ENCODE assay signal across 14 cellular contexts in the genomic region with DNA sequence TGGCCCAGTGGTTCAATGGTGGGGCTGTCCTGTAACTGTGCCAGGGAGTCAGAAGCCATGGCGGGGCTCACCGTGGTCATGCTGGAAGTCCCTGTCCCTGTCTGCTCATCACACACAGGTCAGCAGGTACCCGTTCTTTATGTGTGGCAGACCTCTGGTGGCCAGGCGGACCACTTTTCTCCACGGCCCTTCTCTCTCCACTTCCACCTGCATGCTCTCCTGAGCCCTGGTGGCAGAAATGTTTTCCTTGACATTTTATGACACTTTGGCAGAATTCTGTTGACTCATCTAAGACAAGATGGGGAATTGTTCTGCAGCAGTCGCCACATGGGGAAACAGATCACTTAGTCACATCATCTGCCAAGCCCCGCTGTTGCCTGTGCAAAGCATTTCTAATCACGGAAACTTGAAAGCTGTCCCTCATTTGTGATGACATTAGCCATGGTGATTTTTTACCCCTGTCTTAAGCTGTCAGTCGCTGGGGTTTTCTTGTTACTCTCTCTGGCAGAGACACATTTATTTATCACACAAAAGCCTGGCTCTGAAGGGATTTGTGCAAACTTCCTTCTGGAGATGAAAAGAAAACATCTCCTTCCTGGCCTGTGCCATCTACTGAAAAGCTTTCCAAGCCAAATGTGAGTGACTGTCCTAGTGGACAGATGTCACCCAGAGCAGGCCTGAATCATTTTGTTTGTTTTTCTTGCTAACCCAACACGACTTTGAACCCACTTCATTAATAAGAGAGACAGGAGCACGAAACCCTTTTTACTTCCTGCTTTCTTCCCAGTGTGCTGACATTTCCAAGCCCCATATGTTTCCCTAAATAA. TPM values are rescaled to one million over a fixed set of nuclear protein-coding genes. Genes with fewer than 3 reads are reported as not detected.
A peak's percentile ranks its signal among the peaks of the same experiment; 100 is the strongest.
DNase-seq lines count a peak whose midpoint lies in the region; ATAC-seq and TF ChIP-seq lines count a peak whose summit lies in the region.
"Had no signal": no experiment of that assay in that cellular context is flagged by ENCODE, and none has a peak within 500 bp of the region (broad histone marks: within the 10 kb centered on the region; RNA-seq: fewer than 3 reads in every experiment).

No MANE protein-coding gene starts in this region.

- H3K36me3 ChIP-seq in DOHH2 (ENCODE audit: control insufficient read depth, low read length) (peaks cover 8% of the 10 kb centered on the region; the same call in 1 of the 2 replicates), endocrine pancreas (ENCODE audit: control insufficient read depth, insufficient read depth, low read length) (no peaks in the 10 kb centered on the region)
- H3K36me3 ChIP-seq: adrenal gland, tibial nerve had no signal

- H3K27me3 ChIP-seq in DOHH2 (ENCODE audit: control insufficient read depth, low read length) (peaks cover 19% of the 10 kb centered on the region; the same call in 1 of the 2 replicates), endocrine pancreas (ENCODE audit: control insufficient read depth, insufficient read depth, low read length) (no peaks in the 10 kb centered on the region)
- H3K27me3 ChIP-seq: adrenal gland, tibial nerve had no signal

- peaks cover 9% of the 10 kb centered on the region for H3K9me3 Mint-ChIP-seq in neural crest cell

- H3K4me2 ChIP-seq in DOHH2 (ENCODE audit: low read length), result peak overlapping the region; percentile 61

- no peak for ATAC-seq in HG02885 (IDR thresholded peaks at IDR 0.05; ENCODE audit: poor library complexity, unreplicated experiment)

- peaks cover 6% of the 10 kb centered on the region for H3F3A ChIP-seq in DOHH2 (ENCODE audit: control insufficient read depth, insufficient read depth)

- no peak overlapping the region for H3K4me3 Mint-ChIP-seq in neural crest cell

- H3K27ac Mint-ChIP-seq in neural crest cell (ENCODE audit: unreplicated experiment), result no peak overlapping the region

- H3K4me1 ChIP-seq in DOHH2 (ENCODE audit: control insufficient read depth, low read length) (peaks cover 67% of the 10 kb centered on the region), endocrine pancreas (ENCODE audit: control insufficient read depth, insufficient read depth, low read length) (peaks cover 4% of the 10 kb centered on the region)
- H3K4me1 ChIP-seq: adrenal gland, tibial nerve had no signal

- H3K79me2 ChIP-seq in DOHH2 (ENCODE audit: control insufficient read depth, low read length), result no peaks in the 10 kb centered on the region

- H3K27me3 Mint-ChIP-seq in neural crest cell (ENCODE audit: low read depth), result no peaks in the 10 kb centered on the region

- peak overlapping the region; percentile 69 for H3K9ac ChIP-seq in endocrine pancreas (ENCODE audit: control insufficient read depth, insufficient read depth, low read length)

- peak overlapping the region; percentile 44 for H3K4me3 ChIP-seq in DOHH2 (ENCODE audit: low read length)
- H3K4me3 ChIP-seq in endocrine pancreas (ENCODE audit: control insufficient read depth, insufficient read depth, low read length), result peak overlapping the region; percentile 11
- H3K4me3 ChIP-seq: adrenal gland, tibial nerve had no signal

- no peaks in the 10 kb centered on the region for H3K9me2 ChIP-seq in DOHH2 (replicated peaks; ENCODE audit: control insufficient read depth, low read length)

- intact Hi-C loops in head of caudate nucleus (cut with DNase I), result no loop called here

- TF ChIP-seq CTCF in DOHH2 (IDR thresholded peaks at IDR 0.05; ENCODE audit: low read depth, low read length, poor library complexity, severe bottlenecking) (peak; percentile 15), neural crest cell (conservative IDR thresholded peaks at IDR 0.05) (peak; percentile 13)

- peak overlapping the region; percentile 57 for H3K27ac ChIP-seq in DOHH2 (ENCODE audit: low read depth, low read length)
- no peak overlapping the region for H3K27ac ChIP-seq in substantia nigra (ENCODE audit: low read depth, low read length, poor library complexity, severe bottlenecking)
- H3K27ac ChIP-seq: adrenal gland, tibial nerve had no signal

- H3K4me1 Mint-ChIP-seq in neural crest cell, result peaks cover 10% of the 10 kb centered on the region

- H4K20me1 ChIP-seq in DOHH2 (ENCODE audit: control insufficient read depth, insufficient read depth, low read depth, low read length), result no peaks in the 10 kb centered on the region

- H3K9me3 ChIP-seq in DOHH2 (ENCODE audit: control insufficient read depth, insufficient read depth, low read length), result peaks cover 12% of the 10 kb centered on the region
- H3K9me3 ChIP-seq in endocrine pancreas (ENCODE audit: control insufficient read depth, low read length), result no peaks in the 10 kb centered on the region
- H3K9me3 ChIP-seq: adrenal gland had no signal

- DNase-seq in NCI-H2029 (lab: John Stamatoyannopoulos, UW) (peak; percentile 38), neural crest cell (ENCODE audit: low read depth, low spot score) (no peak), head of caudate nucleus (no peak), substantia nigra (lab: John Stamatoyannopoulos, UW) (no peak)
- no peak for DNase-seq in activated T-cell treated with anti-CD3 and anti-CD28 coated beads, Interleukin-2, amount 50 U/mL, for 48 hours
- DNase-seq: activated CD4-positive, alpha-beta T cell treated with anti-CD3 and anti-CD28 coated beads, Interleukin-2, amount 50 U/mL, for 1 hour; adrenal gland; HCEC 1CT; NCI-H1417 treated with DMSO at 0.1 percent for 48 hours; posterior cingulate gyrus had no signal

- H3K36me3 Mint-ChIP-seq in neural crest cell (ENCODE audit: low read depth), result peaks cover 5% of the 10 kb centered on the region

RNA-seq across cellular contexts. Expression of a gene that starts 38.8 kb away (rescaled TPM):
- 30.5 and 31.5 TPM in 2 replicates for total RNA-seq in neural crest cell
